ENCODE assay signal across 29 cellular contexts in genomic region chr21:38743772-38744529, GRCh38.
DNase-seq lines count a peak whose midpoint lies in the region; ATAC-seq, FAIRE-seq and TF ChIP-seq lines count a peak whose summit lies in the region.
"Had no signal": no experiment of that assay in that cellular context is flagged by ENCODE, and none has a peak within 500 bp of the region (broad histone marks: within the 10 kb centered on the region; RNA-seq: fewer than 3 reads in every experiment).

No MANE protein-coding gene starts in this region.

- no peaks in the 10 kb centered on the region for H3K36me3 Mint-ChIP-seq in WTC11
- H3K36me3 Mint-ChIP-seq: activated naive CD8-positive, alpha-beta T cell had no signal

- H3K9me3 Mint-ChIP-seq in WTC11, result peaks cover 13% of the 10 kb centered on the region
- H3K9me3 Mint-ChIP-seq: activated CD4-positive, alpha-beta memory T cell treated with anti-CD3 and anti-CD28 coated beads, Interleukin-2, amount 10 ng/mL, durations not matched to agents 7 days and 5 days had no signal

- H3K4me1 Mint-ChIP-seq in WTC11, result no peaks in the 10 kb centered on the region

- no peak overlapping the region for H3K4me3 Mint-ChIP-seq in WTC11
- H3K4me3 Mint-ChIP-seq: activated CD4-positive, alpha-beta memory T cell treated with anti-CD3 and anti-CD28 coated beads, Interleukin-2, amount 10 ng/mL, durations not matched to agents 7 days and 5 days; activated naive CD8-positive, alpha-beta T cell had no signal

- no peaks in the 10 kb centered on the region for H3K9me1 ChIP-seq in endothelial cell of umbilical vein (replicated peaks; ENCODE audit: control insufficient read depth, extremely low read depth, insufficient read depth, low read length)

- no peak overlapping the region for H3K27ac ChIP-seq in A673 (ENCODE audit: low read depth, low read length, poor library complexity, severe bottlenecking)
- H3K27ac ChIP-seq in endothelial cell of umbilical vein (ENCODE audit: insufficient read depth, low read depth, low read length), result no peak overlapping the region
- H3K27ac ChIP-seq in lower lobe of right lung, result no peak overlapping the region
- H3K27ac ChIP-seq: ascending aorta; BLaER1 treated with 17β-estradiol and CSF1 and Interleukin-3, amounts not matched to agents 10 nM and 100 nM; testis had no signal

- TF ChIP-seq CTCF in A673 (conservative IDR thresholded peaks at IDR 0.05; ENCODE audit: low read depth, low read length) (no peak), endothelial cell of umbilical vein (IDR thresholded peaks at IDR 0.05; ENCODE audit: extremely low read depth in 1 of 2, insufficient read depth in 1 of 2, low read depth in 1 of 2, low read length in 2 of 2) (no peak), lower lobe of right lung (IDR thresholded peaks at IDR 0.05) (no peak), WTC11 (IDR thresholded peaks at IDR 0.05) (no peak)

- H3K36me3 ChIP-seq in A673 (ENCODE audit: insufficient read depth, low read length, poor library complexity, severe bottlenecking) (no peaks in the 10 kb centered on the region), endothelial cell of umbilical vein (ENCODE audit: control insufficient read depth in 2 of 2, extremely low read depth in 1 of 2, insufficient read depth in 2 of 2, low read length in 2 of 2) (no peaks in the 10 kb centered on the region), lower lobe of right lung (no peaks in the 10 kb centered on the region)
- H3K36me3 ChIP-seq: ascending aorta had no signal

- H3K27me3 Mint-ChIP-seq in WTC11 (ENCODE audit: low read depth), result no peaks in the 10 kb centered on the region
- H3K27me3 Mint-ChIP-seq: activated CD4-positive, alpha-beta memory T cell treated with anti-CD3 and anti-CD28 coated beads, Interleukin-2, amount 10 ng/mL, durations not matched to agents 7 days and 5 days; activated naive CD8-positive, alpha-beta T cell had no signal

- H4K20me1 ChIP-seq in endothelial cell of umbilical vein (replicated peaks; ENCODE audit: control insufficient read depth, extremely low read depth, insufficient read depth, low read length), result no peaks in the 10 kb centered on the region
- H4K20me1 ChIP-seq: BLaER1 treated with 17β-estradiol and CSF1 and Interleukin-3, amounts not matched to agents 10 nM and 100 nM had no signal

- POLR2A ChIA-PET in A673 (lab: Charles Lee; ENCODE audit: low non-redundant PET), result interaction anchor here (0.6 kb wide), 1 partner anchor 31 kb away, joined by 11 read pairs; no protein-coding TSS in a partner anchor
- POLR2A ChIA-PET in endothelial cell of umbilical vein (lab: Charles Lee), result no interaction called here
- POLR2A ChIA-PET in WTC11 (lab: Charles Lee), result interaction anchor here (0.6 kb wide), 1 partner anchor 382 kb away, joined by 4 read pairs; no protein-coding TSS in a partner anchor

- no peak overlapping the region for H3K27ac Mint-ChIP-seq in WTC11
- H3K27ac Mint-ChIP-seq: activated CD4-positive, alpha-beta memory T cell treated with anti-CD3 and anti-CD28 coated beads, Interleukin-2, amount 10 ng/mL, durations not matched to agents 7 days and 5 days; activated naive CD8-positive, alpha-beta T cell; activated T-helper 2 cell treated with anti-CD3 and anti-CD28 coated beads, Interferon-gamma antibody, Interleukin-2, Interleukin-4, amounts not matched to agents 10 μg/mL and 5 μg/mL and 100 μg/mL, durations not matched to agents 14 hours and 24 hours and 36 hours had no signal

- ATAC-seq in lower lobe of right lung, result no peak
- no peak for ATAC-seq in WTC11

- peak; percentile 79 for FAIRE-seq in endothelial cell of umbilical vein (lab: Jason Lieb, UNC)

- peak overlapping the region; percentile 47 for H3K4me2 ChIP-seq in endothelial cell of umbilical vein (ENCODE audit: insufficient read depth, low read length)

- no peak overlapping the region for H3K9ac ChIP-seq in endothelial cell of umbilical vein (replicated peaks; ENCODE audit: extremely low read depth, insufficient read depth, low read length)

- H3K79me2 ChIP-seq in endothelial cell of umbilical vein (ENCODE audit: control insufficient read depth, insufficient read depth, low read length), result no peaks in the 10 kb centered on the region

- DNase-seq in A673 (ENCODE audit: low spot score) (peak; percentile 75), NCI-H69 (lab: John Stamatoyannopoulos, UW) (peak; percentile 24), endothelial cell of umbilical vein (ENCODE audit: low read depth, low spot score) (peak; percentile 73), lower lobe of right lung (no peak), activated gamma-delta T cell treated with Interleukin-2 at 50 U/mL for 16 hours (no peak), AG20443 (ENCODE audit: low spot score) (no peak), NCI-H2171 treated with DMSO at 0.1 percent for 48 hours (lab: John Stamatoyannopoulos, UW) (no peak), WTC11 (ENCODE audit: low spot score) (no peak)
- DNase-seq: ACHN; activated CD4-positive, alpha-beta memory T cell treated with anti-CD3 and anti-CD28 coated beads, Interleukin-2, amount 10 ng/mL, durations not matched to agents 7 days and 5 days; Calu3; cerebellar nuclear complex; DND-41; foreskin fibroblast; hippocampal formation; mammary epithelial cell; NCI-H1436 treated with DMSO at 0.1 percent for 48 hours; NCI-H526; OCI-M1; SIG-M5; stimulated activated CD4-positive, alpha-beta T cell treated with anti-CD3 and anti-CD28 coated beads, Interleukin-4, amount 100 ng/mL, for 24 hours; stimulated activated naive CD4-positive, alpha-beta T cell treated with Interleukin-2 at 50 U/mL for 16 hours; SW 1271; T1000; testis had no signal

- no peaks in the 10 kb centered on the region for H3K27me3 ChIP-seq in A673 (replicated peaks; ENCODE audit: insufficient read depth, low read depth, low read length, poor library complexity)
- H3K27me3 ChIP-seq in endothelial cell of umbilical vein (ENCODE audit: control insufficient read depth in 2 of 2, insufficient read depth in 2 of 2, low read length in 2 of 2), result peaks cover 5 to 8% of the 10 kb centered on the region in 2 experiments
- H3K27me3 ChIP-seq in lower lobe of right lung (ENCODE audit: low read depth), result no peaks in the 10 kb centered on the region
- H3K27me3 ChIP-seq: ascending aorta; BLaER1 treated with 17β-estradiol and CSF1 and Interleukin-3, amounts not matched to agents 10 nM and 100 nM; testis had no signal

- H3K4me1 ChIP-seq in A673 (ENCODE audit: insufficient read depth, low read length, poor library complexity, severe bottlenecking), result peaks cover 9% of the 10 kb centered on the region
- peaks cover 4% of the 10 kb centered on the region for H3K4me1 ChIP-seq in endothelial cell of umbilical vein (ENCODE audit: control insufficient read depth, extremely low read depth, insufficient read depth, low read length)
- H3K4me1 ChIP-seq in lower lobe of right lung, result no peaks in the 10 kb centered on the region
- H3K4me1 ChIP-seq: ascending aorta, testis had no signal

- BruUV-seq in A673 (replicated peaks; lab: Mats Ljungman, UMichigan) (no TSS peak), endothelial cell of umbilical vein (replicated peaks; lab: Mats Ljungman, UMichigan) (no TSS peak)

- no peak for TF ChIP-seq POLR2A in endothelial cell of umbilical vein (IDR thresholded peaks at IDR 0.05; ENCODE audit: low read depth, low read length)

- CTCF ChIA-PET in A673 (lab: Charles Lee), result no interaction called here
- CTCF ChIA-PET in endothelial cell of umbilical vein (lab: Charles Lee), result interaction anchor here (0.6 to 1.4 kb wide), 9 partner anchors 9 to 394 kb away, joined by 3 to 11 read pairs (median 3); no protein-coding TSS in a partner anchor
- CTCF ChIA-PET in WTC11 (lab: Charles Lee), result interaction anchor here (0.6 to 1.2 kb wide), 4 partner anchors 12 to 395 kb away, joined by 3 to 5 read pairs (median 4); no protein-coding TSS in a partner anchor

- H2AFZ ChIP-seq in endothelial cell of umbilical vein (ENCODE audit: low read depth, low read length), result peak overlapping the region; percentile 31

- dilution Hi-C loops in endothelial cell of umbilical vein (cut with MboI; ENCODE audit: extremely low pct_ligation_motif_present, low sequenced_read_pairs), result loop anchor here (25.0 kb wide), 1 partner anchor 418 kb away; no protein-coding TSS in a partner anchor

- H3K4me3 ChIP-seq in A673 (ENCODE audit: low read depth, low read length, poor library complexity, severe bottlenecking) (peak overlapping the region; percentile 20), endothelial cell of umbilical vein (replicated peaks in 1 of 3; ENCODE audit: insufficient read depth in 1 of 3, low read depth in 1 of 3, low read length in 3 of 3) (peak overlapping the region in 2 of 3 experiments; percentile 4 to 30), lower lobe of right lung (peak overlapping the region; percentile 5)
- H3K4me3 ChIP-seq: ascending aorta; BLaER1 treated with 17β-estradiol and CSF1 and Interleukin-3, amounts not matched to agents 10 nM and 100 nM; testis had no signal

- H3K9me3 ChIP-seq in A673 (ENCODE audit: low read depth, low read length, poor library complexity, severe bottlenecking), result no peaks in the 10 kb centered on the region
- H3K9me3 ChIP-seq in endothelial cell of umbilical vein (replicated peaks; ENCODE audit: control insufficient read depth, insufficient read depth, low read length), result no peaks in the 10 kb centered on the region
- no peaks in the 10 kb centered on the region for H3K9me3 ChIP-seq in lower lobe of right lung
- H3K9me3 ChIP-seq: ascending aorta, testis had no signal

- intact Hi-C loops in A673 (cut with micrococcal nuclease; ENCODE audit: unreplicated experiment), result no loop called here
- intact Hi-C loops in endothelial cell of umbilical vein (cut with micrococcal nuclease), result no loop called here
- intact Hi-C loops in lower lobe of right lung (cut with DNase I), result no loop called here

TF ChIP-seq in endothelial cell of umbilical vein, 7 proteins besides CTCF, POLR2A, EP300 and RAD21 (continues in another document):
- TF ChIP-seq EZH2 (IDR thresholded peaks at IDR 0.05; ENCODE audit: borderline replicate concordance, low read depth, low read length, severe bottlenecking), result no peak
- no peak for TF ChIP-seq FOS (IDR thresholded peaks at IDR 0.05; ENCODE audit: borderline replicate concordance, insufficient read depth, low read length)
- no peak for TF ChIP-seq MYC (IDR thresholded peaks at IDR 0.05; ENCODE audit: low read depth, low read length)
- TF ChIP-seq GATA2 (IDR thresholded peaks at IDR 0.05; ENCODE audit: insufficient read depth, insufficient read length, low read depth, low read length), result no peak
- no peak for TF ChIP-seq POLR2AphosphoS5 (IDR thresholded peaks at IDR 0.05; ENCODE audit: insufficient read depth, low read depth, low read length)

TF ChIP-seq in WTC11, 78 proteins besides CTCF, POLR2A, EP300 and RAD21 (continues in another document):
- no peak for TF ChIP-seq OVOL2 (CRISPR knock-in tag; IDR thresholded peaks at IDR 0.05; ENCODE audit: borderline replicate concordance)
- TF ChIP-seq KAT7 (CRISPR knock-in tag; IDR thresholded peaks at IDR 0.05; ENCODE audit: borderline replicate concordance), result no peak

Comparison
In these comparisons a context has a peak if more than half of its experiments do, and no peak if none do; other contexts are left out.
1. DNase-seq: peak in A673 (single experiment), NCI-H69 (single experiment) and endothelial cell of umbilical vein (single experiment); none in lower lobe of right lung (single experiment), activated gamma-delta T cell treated with Interleukin-2 at 50 U/mL for 16 hours (single experiment), AG20443 (single experiment), NCI-H2171 treated with DMSO at 0.1 percent for 48 hours (single experiment) and WTC11 (single experiment).
2. Peak in every context shown above with its lines, with median percentiles within 50 percentile points of each other: H3K4me3 ChIP-seq.